Comparison of ENCODE assay signal across 8 cellular contexts in the genomic region with DNA sequence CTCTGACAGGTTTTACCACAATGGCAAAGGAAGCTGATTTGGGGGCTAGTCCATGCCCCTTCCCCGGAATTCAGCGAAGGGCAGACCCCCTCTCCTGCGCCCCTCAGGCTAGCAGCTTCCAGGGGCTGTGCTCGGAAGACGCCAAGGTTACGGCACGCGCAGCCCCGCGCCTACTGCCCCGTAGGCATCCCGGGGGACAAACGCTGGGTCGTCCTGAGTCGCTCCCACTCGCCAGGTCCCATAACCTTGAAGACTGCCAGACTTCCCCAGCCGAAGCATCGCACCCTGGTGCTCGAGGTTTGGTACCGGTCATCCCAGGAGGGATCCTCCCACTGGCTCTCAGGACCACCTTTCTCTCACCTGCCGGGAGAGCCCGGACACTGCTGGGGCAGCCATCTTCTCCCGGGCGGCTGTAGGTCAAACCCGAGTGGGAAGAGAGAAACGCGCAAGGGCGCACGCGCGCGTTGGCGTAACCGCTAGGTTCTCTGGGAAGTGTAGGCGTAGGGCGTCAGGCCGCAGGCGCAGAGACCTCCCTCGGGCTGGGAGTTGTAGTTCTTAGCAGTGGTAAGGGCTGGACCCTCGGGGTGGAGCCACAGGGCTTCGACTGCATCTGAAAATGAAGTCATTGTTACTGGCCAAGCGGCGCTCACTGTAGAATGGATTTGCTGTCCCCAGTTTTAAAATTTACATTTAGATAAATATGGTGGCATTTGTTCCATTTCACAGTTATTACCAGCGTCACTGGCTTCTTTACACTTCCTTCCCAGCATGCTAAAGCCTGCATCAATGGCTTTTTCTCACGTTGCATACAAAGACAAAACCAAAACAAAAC. TPM values are rescaled to one million over a fixed set of nuclear protein-coding genes. Genes with fewer than 3 reads are reported as not detected.
DNase-seq lines count a peak whose midpoint lies in the region; ATAC-seq lines count a peak whose summit lies in the region.

Gene ATP5PO, minus strand, starts transcription at position 437 of the 832 bp plus-strand sequence. Its CDS starts 41 bp downstream, at position 396.

- no peaks in the 10 kb centered on the region for H3K9me3 ChIP-seq in aorta (ENCODE audit: control insufficient read depth, low read length)

- peak within 1 kb of the TSS; percentile 99 for H3K4me3 ChIP-seq in rectal smooth muscle tissue (ENCODE audit: low read length)
- H3K4me3 ChIP-seq in aorta (ENCODE audit: low read length in 2 of 2), result peak within 1 kb of the TSS; percentile 81 to 94

- intact Hi-C loops in aorta (cut with DNase I), result loop anchor here in 1 of 2 donors (10.0 kb wide), 1 partner anchor 699 kb away; the partner anchor contains the start of gene RCAN1

- DNase-seq in NCI-H2081 (lab: John Stamatoyannopoulos, UW), result peak; percentile 96 to 98
- peak; percentile 97 for DNase-seq in T1000 (lab: John Stamatoyannopoulos, UW)
- DNase-seq in astrocyte of the hippocampus (ENCODE audit: low read depth, low spot score), result peak; percentile 99
- DNase-seq in hepatic stellate cell (ENCODE audit: low spot score), result peak; percentile 93
- DNase-seq in aorta, result peak; percentile 99

- H3K27ac ChIP-seq in rectal smooth muscle tissue (ENCODE audit: low read depth, low read length), result peak within 1 kb of the TSS; percentile 91
- H3K27ac ChIP-seq in aorta (ENCODE audit: low read depth in 1 of 2, low read length in 2 of 2), result peak within 1 kb of the TSS in 1 of 2 donors; percentile 53

- H3K36me3 ChIP-seq in rectal smooth muscle tissue (ENCODE audit: control insufficient read depth, insufficient read depth, low read length), result peaks cover 2% of the 10 kb centered on the region
- peaks cover 0 to 2% of the 10 kb centered on the region in 2 donors for H3K36me3 ChIP-seq in aorta (ENCODE audit: control insufficient read depth in 1 of 2, insufficient read depth in 2 of 2, low read length in 1 of 2)

- ATAC-seq in GM18508 (IDR thresholded peaks at IDR 0.05; ENCODE audit: insufficient read depth, unreplicated experiment), result peak; percentile 92
- ATAC-seq in HG03025 (IDR thresholded peaks at IDR 0.05; ENCODE audit: low FRiP score, unreplicated experiment), result peak; percentile 95
- ATAC-seq in aorta (ENCODE audit: low FRiP score), result peak; percentile 99

- H3K9ac ChIP-seq in rectal smooth muscle tissue (ENCODE audit: low read length), result peak within 1 kb of the TSS; percentile 97

- peaks cover 9% of the 10 kb centered on the region for H3K4me1 ChIP-seq in rectal smooth muscle tissue (ENCODE audit: control insufficient read depth, insufficient read depth, low read length)
- peaks cover 0 to 5% of the 10 kb centered on the region in 2 donors for H3K4me1 ChIP-seq in aorta (ENCODE audit: control insufficient read depth in 1 of 2, insufficient read depth in 2 of 2, low read length in 2 of 2)

- WGBS in aorta, 2 donors, result 0 to 1% methylated on average over 45 of the region's 45 CpGs

- no peaks in the 10 kb centered on the region for H3K27me3 ChIP-seq in rectal smooth muscle tissue (ENCODE audit: control insufficient read depth, insufficient read depth, low read length)
- H3K27me3 ChIP-seq in aorta (ENCODE audit: control insufficient read depth in 1 of 2, insufficient read depth in 2 of 2, low read length in 1 of 2), result no peaks in the 10 kb centered on the region

RNA-seq across cellular contexts. Expression of gene ATP5PO, which starts in this region (rescaled TPM):
- 100 to 1,000 TPM; 112 to 119 TPM for total RNA-seq in aorta
- polyA plus RNA-seq in aorta, result 100 to 1,000 TPM; 234 to 461 TPM
